8 cellular contexts compared by ENCODE assay signal in the genomic region with DNA sequence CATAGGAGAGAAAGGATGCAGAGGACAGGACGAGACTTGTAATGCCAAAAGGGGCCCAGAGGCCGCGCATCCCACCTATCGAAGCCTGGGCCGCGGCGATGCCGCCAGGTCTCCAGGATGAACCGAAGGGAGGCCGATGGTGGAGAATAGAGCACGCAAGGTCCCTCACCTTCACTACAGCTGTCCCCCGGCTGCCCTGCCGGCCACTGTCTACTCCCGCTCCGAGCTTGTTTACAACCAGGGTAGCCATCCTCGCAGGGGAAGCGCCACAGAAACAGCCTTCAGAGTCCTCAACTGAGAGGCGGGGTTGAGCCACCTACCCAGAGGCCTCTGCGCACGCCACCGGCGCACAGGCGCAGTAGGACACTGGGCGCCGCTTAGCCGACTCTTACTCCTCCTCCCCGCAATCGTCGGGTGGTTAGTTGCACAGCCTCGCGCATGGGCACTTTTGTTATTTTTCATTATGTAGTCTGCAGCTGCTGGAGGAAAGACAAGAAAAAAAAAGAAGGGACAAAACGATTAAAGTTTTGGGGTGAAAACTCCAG. TPM values are rescaled to one million over a fixed set of nuclear protein-coding genes. Genes with fewer than 3 reads are reported as not detected.
DNase-seq lines count a peak whose midpoint lies in the region; ATAC-seq and TF ChIP-seq lines count a peak whose summit lies in the region.

A gene (minus strand): TSS at position 309 of the 545 bp plus-strand sequence. CDS start 59 bp downstream, at position 250.

- peak; percentile 41 for TF ChIP-seq CTCF in chondrocyte (IDR thresholded peaks at IDR 0.05)

- peak within 1 kb of the TSS; percentile 88 for H3K4me3 Mint-ChIP-seq in chondrocyte (ENCODE audit: unreplicated experiment)

- H3K4me1 Mint-ChIP-seq in chondrocyte (ENCODE audit: low read depth): peaks cover 30% of the 10 kb centered on the region

- H3K36me3 Mint-ChIP-seq in chondrocyte (ENCODE audit: low read depth): peaks cover 2% of the 10 kb centered on the region

- H3K27me3 ChIP-seq in layer of hippocampus (ENCODE audit: control insufficient read depth, insufficient read depth, low read length): no peaks in the 10 kb centered on the region

- no peaks in the 10 kb centered on the region for H3K9me3 Mint-ChIP-seq in chondrocyte (ENCODE audit: low read depth)

- no peaks in the 10 kb centered on the region for H3K27me3 Mint-ChIP-seq in chondrocyte (ENCODE audit: low read depth)

- DNase-seq in Ammon's horn (ENCODE audit: low spot score) (peak; percentile 96), NCI-H460 (ENCODE audit: extremely low read depth, low read depth) (peak; percentile 91), chondrocyte (ENCODE audit: low spot score) (peak; percentile 97)
- peak; percentile 88 for DNase-seq in activated CD4-positive, CD25-positive, alpha-beta regulatory T cell treated with anti-CD3 and anti-CD28 coated beads, Interleukin-2, amount 50 U/mL, for 72 hours
- DNase-seq in stimulated activated CD4-positive, alpha-beta T cell treated with anti-CD3 and anti-CD28 coated beads, Interleukin-1b, Interleukin-23, amount 100 ng/mL, for 24 hours (ENCODE audit: low read depth in 4 of 4, low spot score in 1 of 4): peak; percentile 67 to 81 (median 77)

- TF ChIP-seq POLR2A in GM19193 (IDR thresholded peaks at IDR 0.05; ENCODE audit: extremely low read depth, insufficient read depth, insufficient read length): peak; percentile 72

- peak within 1 kb of the TSS; percentile 98 for H3K27ac Mint-ChIP-seq in chondrocyte (ENCODE audit: unreplicated experiment)

- H3K27ac ChIP-seq in layer of hippocampus (ENCODE audit: low read depth, low read length): peak within 1 kb of the TSS; percentile 92

- ATAC-seq in HG03432 (IDR thresholded peaks at IDR 0.05; ENCODE audit: unreplicated experiment): peak; percentile 97

RNA-seq across cellular contexts. Expression of the gene that starts here (rescaled TPM):
- total RNA-seq in NCI-H460 (2014; rRNA removed; shearing (Covaris generic)): 13.9 and 16.5 TPM in 2 replicates
- 3.1 and 6.8 TPM in 2 replicates for polyA plus RNA-seq in NCI-H460 (2014; cell fraction: nucleus; rRNA removed)
- total RNA-seq in chondrocyte: 15.5 to 19.9 TPM (median 17.5 TPM) in 3 replicates

Comparison
In these comparisons a context has a peak if more than half of its experiments do, and no peak if none do; other contexts are left out.
1. Peak in every context shown above with its lines: DNase-seq, ATAC-seq and H3K27ac ChIP-seq.